19 cellular contexts compared by ENCODE assay signal in genomic region chr2:104788721-104789446, GRCh38.
"Had no signal": no experiment of that assay in that cellular context is flagged by ENCODE, and none has a peak within 500 bp of the region (broad histone marks: within the 10 kb centered on the region; RNA-seq: fewer than 3 reads in every experiment).

No MANE protein-coding gene starts in this region.

- DNase-seq: activated CD4-positive, alpha-beta T cell treated with anti-CD3 and anti-CD28 coated beads, Interleukin-2, amount 10 ng/mL, durations not matched to agents 7 days and 5 days; activated CD8-positive, alpha-beta T cell treated with anti-CD3 and anti-CD28 coated beads, Interleukin-2, amount 10 ng/mL, durations not matched to agents 7 days and 5 days; activated naive CD4-positive, alpha-beta T cell treated with anti-CD3 and anti-CD28 coated beads, Interleukin-2, amount 10 ng/mL, durations not matched to agents 7 days and 5 days; activated naive CD8-positive, alpha-beta T cell treated with anti-CD3 and anti-CD28 coated beads, Interleukin-2, amount 50 U/mL, for 24 hours; activated T-cell treated with anti-CD3 and anti-CD28 coated beads, Interleukin-2, amount 50 U/mL, for 24 hours; aorta; dermis blood vessel endothelial cell; foreskin keratinocyte; kidney; left ventricle myocardium inferior; mammary epithelial cell; spleen; stimulated activated CD4-positive, alpha-beta T cell treated with anti-CD3 and anti-CD28 coated beads, Interleukin-4, amount 100 ng/mL, for 4 hours; T-helper 1 cell; T1000 had no signal

- ATAC-seq: activated CD8-positive, alpha-beta T cell treated with anti-CD3 and anti-CD28 coated beads, Interleukin-2, amount 10 ng/mL, durations not matched to agents 7 days and 5 days; activated naive CD8-positive, alpha-beta T cell treated with anti-CD3 and anti-CD28 coated beads, Interleukin-2, amount 50 U/mL, for 24 hours; foreskin keratinocyte; stimulated activated memory B cell treated with anti-CD40 and anti-IgM and Interleukin-4, amounts not matched to agents 10 μg/mL and 1 μg/mL and 100 μg/mL, for 72 hours had no signal

- H3K9me3 Mint-ChIP-seq: activated CD4-positive, alpha-beta T cell treated with anti-CD3 and anti-CD28 coated beads, Interleukin-2, amount 10 ng/mL, durations not matched to agents 7 days and 5 days; activated naive CD4-positive, alpha-beta T cell treated with anti-CD3 and anti-CD28 coated beads, Interleukin-2, amount 10 ng/mL, durations not matched to agents 7 days and 5 days; activated naive CD8-positive, alpha-beta T cell treated with anti-CD3 and anti-CD28 coated beads, Interleukin-2, amount 50 U/mL, for 24 hours; activated T-cell treated with anti-CD3 and anti-CD28 coated beads, Interleukin-2, amount 50 U/mL, for 24 hours; activated T-helper 2 cell treated with anti-CD3 and anti-CD28 coated beads, Interferon-gamma antibody, Interleukin-2, Interleukin-4, amounts not matched to agents 10 μg/mL and 5 μg/mL and 100 μg/mL, durations not matched to agents 14 hours and 24 hours and 36 hours; stimulated activated memory B cell treated with anti-CD40 and anti-IgM and Interleukin-4, amounts not matched to agents 10 μg/mL and 1 μg/mL and 100 μg/mL, for 72 hours had no signal

- H3K4me1 Mint-ChIP-seq: activated CD4-positive, alpha-beta T cell treated with anti-CD3 and anti-CD28 coated beads, Interleukin-2, amount 10 ng/mL, durations not matched to agents 7 days and 5 days; activated naive CD4-positive, alpha-beta T cell treated with anti-CD3 and anti-CD28 coated beads, Interleukin-2, amount 10 ng/mL, durations not matched to agents 7 days and 5 days; activated naive CD8-positive, alpha-beta T cell treated with anti-CD3 and anti-CD28 coated beads, Interleukin-2, amount 50 U/mL, for 24 hours; stimulated activated memory B cell treated with anti-CD40 and anti-IgM and Interleukin-4, amounts not matched to agents 10 μg/mL and 1 μg/mL and 100 μg/mL, for 72 hours had no signal

- H3K27ac Mint-ChIP-seq: activated CD4-positive, alpha-beta T cell treated with anti-CD3 and anti-CD28 coated beads, Interleukin-2, amount 10 ng/mL, durations not matched to agents 7 days and 5 days; activated CD8-positive, alpha-beta T cell treated with anti-CD3 and anti-CD28 coated beads, Interleukin-2, amount 10 ng/mL, durations not matched to agents 7 days and 5 days; activated naive CD4-positive, alpha-beta T cell treated with anti-CD3 and anti-CD28 coated beads, Interleukin-2, amount 10 ng/mL, durations not matched to agents 7 days and 5 days; activated naive CD8-positive, alpha-beta T cell treated with anti-CD3 and anti-CD28 coated beads, Interleukin-2, amount 50 U/mL, for 24 hours; activated T-cell treated with anti-CD3 and anti-CD28 coated beads, Interleukin-2, amount 50 U/mL, for 24 hours; activated T-helper 2 cell treated with anti-CD3 and anti-CD28 coated beads, Interferon-gamma antibody, Interleukin-2, Interleukin-4, amounts not matched to agents 10 μg/mL and 5 μg/mL and 100 μg/mL, durations not matched to agents 14 hours and 24 hours and 36 hours; stimulated activated memory B cell treated with anti-CD40 and anti-IgM and Interleukin-4, amounts not matched to agents 10 μg/mL and 1 μg/mL and 100 μg/mL, for 72 hours had no signal

- H3K27me3 ChIP-seq: foreskin keratinocyte had no signal

- H3K4me1 ChIP-seq: foreskin keratinocyte, parathyroid adenoma, spleen had no signal

- H3K36me3 Mint-ChIP-seq: activated naive CD4-positive, alpha-beta T cell treated with anti-CD3 and anti-CD28 coated beads, Interleukin-2, amount 10 ng/mL, durations not matched to agents 7 days and 5 days; stimulated activated memory B cell treated with anti-CD40 and anti-IgM and Interleukin-4, amounts not matched to agents 10 μg/mL and 1 μg/mL and 100 μg/mL, for 72 hours had no signal

- H3K4me3 Mint-ChIP-seq: activated CD4-positive, alpha-beta T cell treated with anti-CD3 and anti-CD28 coated beads, Interleukin-2, amount 10 ng/mL, durations not matched to agents 7 days and 5 days; activated CD8-positive, alpha-beta T cell treated with anti-CD3 and anti-CD28 coated beads, Interleukin-2, amount 10 ng/mL, durations not matched to agents 7 days and 5 days; activated naive CD4-positive, alpha-beta T cell treated with anti-CD3 and anti-CD28 coated beads, Interleukin-2, amount 10 ng/mL, durations not matched to agents 7 days and 5 days; activated naive CD8-positive, alpha-beta T cell treated with anti-CD3 and anti-CD28 coated beads, Interleukin-2, amount 50 U/mL, for 24 hours; activated T-cell treated with anti-CD3 and anti-CD28 coated beads, Interleukin-2, amount 50 U/mL, for 24 hours; stimulated activated memory B cell treated with anti-CD40 and anti-IgM and Interleukin-4, amounts not matched to agents 10 μg/mL and 1 μg/mL and 100 μg/mL, for 72 hours had no signal

- H2AFZ ChIP-seq: parathyroid adenoma had no signal

- H3K9me3 ChIP-seq: left ventricle myocardium inferior, spleen had no signal

- H3K79me2 ChIP-seq: parathyroid adenoma had no signal

- H3K9ac ChIP-seq: parathyroid adenoma had no signal

- H3K27ac ChIP-seq: epithelial cell of prostate, foreskin keratinocyte, left ventricle myocardium inferior, parathyroid adenoma, spleen had no signal

- H3K27me3 Mint-ChIP-seq: activated CD4-positive, alpha-beta T cell treated with anti-CD3 and anti-CD28 coated beads, Interleukin-2, amount 10 ng/mL, durations not matched to agents 7 days and 5 days had no signal
